ENCODE assay signal across 23 cellular contexts in genomic region chr11:65972116-65972515, GRCh38. TPM values are rescaled to one million over a fixed set of nuclear protein-coding genes. Genes with fewer than 3 reads are reported as not detected.
"Had no signal": no experiment of that assay in that cellular context is flagged by ENCODE, and none has a peak within 500 bp of the region (broad histone marks: within the 10 kb centered on the region; RNA-seq: fewer than 3 reads in every experiment).

No MANE protein-coding gene starts in this region.

- H3K9me3 Mint-ChIP-seq: dendritic cell treated with granulocyte-macrophage colony-stimulating factor and Interleukin-4, amounts not matched to agents 40 ng/mL and 50 ng/mL, for 4 days; effector memory CD8-positive, alpha-beta T cell had no signal

- DNase-seq: effector memory CD8-positive, alpha-beta T cell; esophagus squamous epithelium; foreskin keratinocyte; head of caudate nucleus; left colon; left ventricle myocardium superior; mesenchymal stem cell; midbrain; nucleus accumbens; right cardiac atrium; small intestine; stimulated activated CD4-positive, alpha-beta T cell treated with anti-CD3 and anti-CD28 coated beads, Interleukin-12 subunit alpha, Interleukin-12 subunit beta, amount 100 ng/mL, for 4 hours; stimulated activated naive CD4-positive, alpha-beta T cell; stomach; substantia nigra; transverse colon had no signal

- ATAC-seq: effector memory CD8-positive, alpha-beta T cell; foreskin keratinocyte; left colon; left ventricle myocardium superior; right cardiac atrium had no signal

- H3K27me3 Mint-ChIP-seq: dendritic cell treated with granulocyte-macrophage colony-stimulating factor and Interleukin-4, amounts not matched to agents 40 ng/mL and 50 ng/mL, for 4 days; effector memory CD8-positive, alpha-beta T cell; progenitor cell of endocrine pancreas had no signal

- H3K4me3 Mint-ChIP-seq: dendritic cell treated with granulocyte-macrophage colony-stimulating factor and Interleukin-4, amounts not matched to agents 40 ng/mL and 50 ng/mL, for 4 days; effector memory CD8-positive, alpha-beta T cell had no signal

- H3K9me3 ChIP-seq: esophagus squamous epithelium, ovary, stomach, thoracic aorta, transverse colon had no signal

- H3K27me3 ChIP-seq: esophagus squamous epithelium, foreskin keratinocyte, hepatocyte, ovary, stomach, transverse colon had no signal

- H3K27ac Mint-ChIP-seq: dendritic cell treated with granulocyte-macrophage colony-stimulating factor and Interleukin-4, amounts not matched to agents 40 ng/mL and 50 ng/mL, for 4 days; progenitor cell of endocrine pancreas had no signal

- H3K27ac ChIP-seq: esophagus squamous epithelium, foreskin keratinocyte, hepatocyte, ovary, stomach, thoracic aorta, transverse colon had no signal

RNA-seq across cellular contexts. Expression of gene TSGA10IP, which starts 26.8 kb away (rescaled TPM):
- total RNA-seq: epithelial cell of proximal tubule, esophagus squamous epithelium, foreskin keratinocyte, hepatocyte, kidney epithelial cell, left colon, left ventricle myocardium superior, ovary, progenitor cell of endocrine pancreas, right cardiac atrium, stomach, thoracic aorta, transverse colon had no signal

RNA-seq across cellular contexts. Expression of gene CST6, which starts 39.7 kb away (rescaled TPM):
- total RNA-seq: left colon, left ventricle myocardium superior, progenitor cell of endocrine pancreas, transverse colon had no signal
